In genomic region chrX:39427492-39428289, GRCh38 we compare ENCODE assay signal across 10 cellular contexts.
DNase-seq lines count a peak whose midpoint lies in the region; ATAC-seq and TF ChIP-seq lines count a peak whose summit lies in the region.
"Had no signal": no experiment of that assay in that cellular context is flagged by ENCODE, and none has a peak within 500 bp of the region (broad histone marks: within the 10 kb centered on the region; RNA-seq: fewer than 3 reads in every experiment).

No MANE protein-coding gene starts in this region.

- no peaks in the 10 kb centered on the region for H3K9me3 ChIP-seq in CD4-positive, alpha-beta T cell (ENCODE audit: control insufficient read depth, low read length)
- no peaks in the 10 kb centered on the region for H3K9me3 ChIP-seq in adipocyte (ENCODE audit: control insufficient read depth, low read length)
- no peaks in the 10 kb centered on the region for H3K9me3 ChIP-seq in naive thymus-derived CD4-positive, alpha-beta T cell (ENCODE audit: control insufficient read depth in 2 of 3, low read length in 3 of 3)

- POLR2A ChIA-PET in CD4-positive, alpha-beta T cell (lab: Charles Lee), result interaction anchor here (1.2 kb wide), 1 partner anchor 10 kb away, joined by 3 read pairs; no protein-coding TSS in a partner anchor
- POLR2A ChIA-PET in naive thymus-derived CD4-positive, alpha-beta T cell (lab: Charles Lee), result no interaction called here
- POLR2A ChIA-PET in WTC11 (lab: Charles Lee), result no interaction called here

- peak overlapping the region; percentile 64 for H3K27ac Mint-ChIP-seq in CD4-positive, alpha-beta T cell
- H3K27ac Mint-ChIP-seq in naive thymus-derived CD4-positive, alpha-beta T cell, result peak overlapping the region; percentile 17 to 87 (median 76)
- no peak overlapping the region for H3K27ac Mint-ChIP-seq in WTC11

- ATAC-seq in CD4-positive, alpha-beta T cell (ENCODE audit: poor library complexity), result peak; percentile 78
- peak; percentile 45 for ATAC-seq in naive thymus-derived CD4-positive, alpha-beta T cell
- ATAC-seq in HG03196 (IDR thresholded peaks at IDR 0.05; ENCODE audit: unreplicated experiment), result no peak
- no peak for ATAC-seq in WTC11

- H3K27me3 ChIP-seq in CD4-positive, alpha-beta T cell (ENCODE audit: control insufficient read depth, insufficient read depth, low read length), result no peaks in the 10 kb centered on the region
- peaks cover 32% of the 10 kb centered on the region for H3K27me3 ChIP-seq in adipocyte (replicated peaks; ENCODE audit: control insufficient read depth, insufficient read depth, low read length)
- H3K27me3 ChIP-seq in naive thymus-derived CD4-positive, alpha-beta T cell (ENCODE audit: control insufficient read depth in 2 of 2, insufficient read depth in 2 of 2, low read length in 2 of 2), result no peaks in the 10 kb centered on the region

- CTCF ChIA-PET in CD4-positive, alpha-beta T cell (lab: Charles Lee), result no interaction called here
- CTCF ChIA-PET in naive thymus-derived CD4-positive, alpha-beta T cell (lab: Charles Lee), result no interaction called here
- CTCF ChIA-PET in WTC11 (lab: Charles Lee), result no interaction called here

- peak in 4 of 10 experiments; percentile 19 to 33 (median 23) for DNase-seq in CD4-positive, alpha-beta T cell
- DNase-seq in NCI-H226 (peak; percentile 2), adipocyte (ENCODE audit: low read depth) (peak; percentile 8), WTC11 (ENCODE audit: low spot score) (no peak), epidermal melanocyte (ENCODE audit: insufficient read length, low spot score) (no peak)
- DNase-seq in naive thymus-derived CD4-positive, alpha-beta T cell, result peak in 7 of 9 donors; percentile 15 to 38 (median 26)
- no peak for DNase-seq in NK-92 treated with Interleukin-12 subunit alpha and Interleukin-12 subunit beta, amount 100 ng/mL, for 24 hours (lab: John Stamatoyannopoulos, UW)
- DNase-seq: NCI-H774 had no signal

- H3K27me3 Mint-ChIP-seq in CD4-positive, alpha-beta T cell, result no peaks in the 10 kb centered on the region
- H3K27me3 Mint-ChIP-seq in naive thymus-derived CD4-positive, alpha-beta T cell, result no peaks in the 10 kb centered on the region
- H3K27me3 Mint-ChIP-seq in WTC11 (ENCODE audit: low read depth), result 0 out of 2 replicates have a peak, but pooled peaks cover 2% of the 10 kb centered on the region

- H3K4me1 Mint-ChIP-seq in CD4-positive, alpha-beta T cell (ENCODE audit: low read depth), result peaks cover 36% of the 10 kb centered on the region
- peaks cover 11 to 54% (median 32%) of the 10 kb centered on the region in 7 donors for H3K4me1 Mint-ChIP-seq in naive thymus-derived CD4-positive, alpha-beta T cell
- no peaks in the 10 kb centered on the region for H3K4me1 Mint-ChIP-seq in WTC11

- H3K9me3 Mint-ChIP-seq in CD4-positive, alpha-beta T cell, result no peaks in the 10 kb centered on the region
- H3K9me3 Mint-ChIP-seq in naive thymus-derived CD4-positive, alpha-beta T cell, result peaks cover 0 to 7% (median 0%) of the 10 kb centered on the region in 11 donors
- H3K9me3 Mint-ChIP-seq in WTC11, result no peaks in the 10 kb centered on the region

- H3K36me3 Mint-ChIP-seq in CD4-positive, alpha-beta T cell (ENCODE audit: low read depth), result no peaks in the 10 kb centered on the region
- peaks cover 0 to 7% (median 0%) of the 10 kb centered on the region in 5 donors for H3K36me3 Mint-ChIP-seq in naive thymus-derived CD4-positive, alpha-beta T cell
- H3K36me3 Mint-ChIP-seq in WTC11, result no peaks in the 10 kb centered on the region

- no peaks in the 10 kb centered on the region for H3K36me3 ChIP-seq in adipocyte (ENCODE audit: control insufficient read depth, insufficient read depth, low read length, severe bottlenecking)
- H3K36me3 ChIP-seq in naive thymus-derived CD4-positive, alpha-beta T cell (ENCODE audit: control insufficient read depth in 2 of 3, insufficient read depth in 3 of 3, low read length in 3 of 3), result no peaks in the 10 kb centered on the region

- no peak overlapping the region for H3K27ac ChIP-seq in CD4-positive, alpha-beta T cell (ENCODE audit: low read depth, low read length)
- no peak overlapping the region for H3K27ac ChIP-seq in naive thymus-derived CD4-positive, alpha-beta T cell (ENCODE audit: low read depth, low read length)
- H3K27ac ChIP-seq: parathyroid adenoma had no signal

- H3K4me1 ChIP-seq in adipocyte (ENCODE audit: control insufficient read depth, insufficient read depth, low read length), result no peaks in the 10 kb centered on the region
- peaks cover 0 to 17% of the 10 kb centered on the region in 2 donors for H3K4me1 ChIP-seq in naive thymus-derived CD4-positive, alpha-beta T cell (ENCODE audit: control insufficient read depth in 2 of 2, insufficient read depth in 2 of 2, low read length in 2 of 2)
- H3K4me1 ChIP-seq: parathyroid adenoma had no signal

- H3K4me3 Mint-ChIP-seq in CD4-positive, alpha-beta T cell, result no peak overlapping the region
- H3K4me3 Mint-ChIP-seq in naive thymus-derived CD4-positive, alpha-beta T cell, result peak overlapping the region in 7 of 10 donors; percentile 13 to 68 (median 41)
- no peak overlapping the region for H3K4me3 Mint-ChIP-seq in WTC11

- H3K4me3 ChIP-seq in adipocyte (ENCODE audit: low read length), result no peak overlapping the region
- no peak overlapping the region for H3K4me3 ChIP-seq in naive thymus-derived CD4-positive, alpha-beta T cell (ENCODE audit: low read length)

- intact Hi-C loops in CD4-positive, alpha-beta T cell (cut with DNase I, micrococcal nuclease), result loop anchor here in 1 of 2 experiments (10.0 kb wide), 1 partner anchor 113 kb away; no protein-coding TSS in a partner anchor
- intact Hi-C loops in naive thymus-derived CD4-positive, alpha-beta T cell (cut with micrococcal nuclease), result loop anchor here in 1 of 2 donors (10.0 kb wide), 1 partner anchor 67 kb away; no protein-coding TSS in a partner anchor

- TF ChIP-seq CTCF in CD4-positive, alpha-beta T cell (IDR thresholded peaks at IDR 0.05), result no peak
- no peak for TF ChIP-seq CTCF in WTC11 (IDR thresholded peaks at IDR 0.05)

- no peak overlapping the region for H3K9ac ChIP-seq in adipocyte (ENCODE audit: low read length)
- H3K9ac ChIP-seq: parathyroid adenoma had no signal

TF ChIP-seq in WTC11, 78 proteins besides CTCF, POLR2A, EP300 and RAD21 (continues in another document):
- no peak for TF ChIP-seq CREB1 (CRISPR knock-in tag; IDR thresholded peaks at IDR 0.05)
- TF ChIP-seq ZNF532 (CRISPR knock-in tag; IDR thresholded peaks at IDR 0.05; ENCODE audit: borderline replicate concordance), result no peak
- TF ChIP-seq PRDM15 (CRISPR knock-in tag; IDR thresholded peaks at IDR 0.05), result no peak

Comparison
In these comparisons a context has a peak if more than half of its experiments do, and no peak if none do; other contexts are left out.
1. ATAC-seq: peak in CD4-positive, alpha-beta T cell (single experiment) and naive thymus-derived CD4-positive, alpha-beta T cell (single experiment); none in HG03196 (single experiment) and WTC11 (single experiment).
2. DNase-seq: peak in NCI-H226 (single experiment), adipocyte (single experiment) and naive thymus-derived CD4-positive, alpha-beta T cell (7 of 9); none in WTC11 (single experiment), epidermal melanocyte (single experiment) and NK-92 treated with Interleukin-12 subunit alpha and Interleukin-12 subunit beta, amount 100 ng/mL, for 24 hours (single experiment).
3. H3K4me3 Mint-ChIP-seq: peak in naive thymus-derived CD4-positive, alpha-beta T cell (7 of 10); none in CD4-positive, alpha-beta T cell (single experiment) and WTC11 (single experiment).